In genomic region chr17:64384253-64385186, GRCh38 we compare ENCODE assay signal across 9 cellular contexts. TPM values are rescaled to one million over a fixed set of nuclear protein-coding genes. Genes with fewer than 3 reads are reported as not detected.
DNase-seq lines count a peak whose midpoint lies in the region; ATAC-seq and TF ChIP-seq lines count a peak whose summit lies in the region.
"Had no signal": no experiment of that assay in that cellular context is flagged by ENCODE, and none has a peak within 500 bp of the region (broad histone marks: within the 10 kb centered on the region; RNA-seq: fewer than 3 reads in every experiment).

No MANE protein-coding gene starts in this region.

- H3K79me2 ChIP-seq in smooth muscle cell (ENCODE audit: low read depth) = no peaks in the 10 kb centered on the region

- TF ChIP-seq POLR2A in body of pancreas (IDR thresholded peaks at IDR 0.05) = no peak

- DNase-seq in Right ventricle myocardium superior (peak; percentile 8), Right ventricle myocardium inferior (ENCODE audit: missing footprints) (no peak), ascending aorta (ENCODE audit: low spot score in 2 of 2) (no peak), mesenteric fat pad (ENCODE audit: low spot score) (peak; percentile 24), upper lobe of right lung (peak; percentile 5), smooth muscle cell (lab: John Stamatoyannopoulos, UW; ENCODE audit: unreplicated experiment) (no peak), body of pancreas (no peak)
- DNase-seq in stimulated activated CD4-positive, alpha-beta T cell treated with anti-CD3 and anti-CD28 coated beads, Interleukin-12 subunit alpha, Interleukin-12 subunit beta, amount 100 ng/mL, for 4 hours = no peak
- DNase-seq: pancreas had no signal

- H3K9ac ChIP-seq in smooth muscle cell (ENCODE audit: low read depth) = no peak overlapping the region

- intact Hi-C loops in Right ventricle myocardium superior (cut with DNase I) = no loop called here
- intact Hi-C loops in Right ventricle myocardium inferior (cut with DNase I) = no loop called here
- intact Hi-C loops in ascending aorta (cut with DNase I) = no loop called here
- intact Hi-C loops in upper lobe of right lung (cut with DNase I) = no loop called here
- intact Hi-C loops in body of pancreas (cut with DNase I) = no loop called here

- H3K27ac ChIP-seq in ascending aorta (peak overlapping the region; percentile 49 to 54), upper lobe of right lung (peak overlapping the region; percentile 88), smooth muscle cell (ENCODE audit: low read depth) (no peak overlapping the region), body of pancreas (no peak overlapping the region)

- ATAC-seq in Right ventricle myocardium superior (ENCODE audit: poor library complexity) (no peak), Right ventricle myocardium inferior (no peak), upper lobe of right lung (no peak), body of pancreas (no peak)

- H3K9me3 ChIP-seq in ascending aorta = no peaks in the 10 kb centered on the region
- no peaks in the 10 kb centered on the region for H3K9me3 ChIP-seq in upper lobe of right lung
- H3K9me3 ChIP-seq in smooth muscle cell (replicated peaks; ENCODE audit: low read depth) = no peaks in the 10 kb centered on the region
- H3K9me3 ChIP-seq in body of pancreas = no peaks in the 10 kb centered on the region
- H3K9me3 ChIP-seq: pancreas had no signal

- H4K20me1 ChIP-seq in smooth muscle cell (ENCODE audit: low read depth) = no peaks in the 10 kb centered on the region

- H3K27me3 ChIP-seq in ascending aorta (no peaks in the 10 kb centered on the region), upper lobe of right lung (no peaks in the 10 kb centered on the region), smooth muscle cell (ENCODE audit: low read depth) (no peaks in the 10 kb centered on the region), body of pancreas (no peaks in the 10 kb centered on the region)
- H3K27me3 ChIP-seq: pancreas had no signal

- H3K4me1 ChIP-seq in ascending aorta (peaks cover 3 to 8% of the 10 kb centered on the region in 2 donors), upper lobe of right lung (peaks cover 24% of the 10 kb centered on the region), smooth muscle cell (ENCODE audit: low read depth) (no peaks in the 10 kb centered on the region), body of pancreas (peaks cover 6% of the 10 kb centered on the region)
- H3K4me1 ChIP-seq: pancreas had no signal

- H3K4me3 ChIP-seq in ascending aorta = no peak overlapping the region
- peak overlapping the region; percentile 29 for H3K4me3 ChIP-seq in upper lobe of right lung
- no peak overlapping the region for H3K4me3 ChIP-seq in smooth muscle cell
- H3K4me3 ChIP-seq in body of pancreas = no peak overlapping the region
- H3K4me3 ChIP-seq: pancreas had no signal

- H3K4me2 ChIP-seq in smooth muscle cell = no peak overlapping the region

- H3K36me3 ChIP-seq in ascending aorta = no peaks in the 10 kb centered on the region
- H3K36me3 ChIP-seq in upper lobe of right lung = peaks cover 7% of the 10 kb centered on the region
- no peaks in the 10 kb centered on the region for H3K36me3 ChIP-seq in smooth muscle cell (ENCODE audit: low read depth)
- H3K36me3 ChIP-seq in body of pancreas (replicated peaks in 1 of 2; ENCODE audit: insufficient read depth in 1 of 2, low read depth in 2 of 2) = no peaks in the 10 kb centered on the region
- H3K36me3 ChIP-seq: pancreas had no signal

- H2AFZ ChIP-seq in smooth muscle cell (ENCODE audit: low read depth) = no peak overlapping the region

- 85% methylated on average over 7 of the region's 7 CpGs for WGBS in smooth muscle cell (ENCODE audit: low lambda C conversion rate)
- WGBS in body of pancreas, 2 donors = 57 to 65% methylated on average over 7 of the region's 7 CpGs

- H3F3A ChIP-seq in smooth muscle cell (ENCODE audit: low read depth) = no peaks in the 10 kb centered on the region

- TF ChIP-seq CTCF in ascending aorta (IDR thresholded peaks at IDR 0.05) (no peak), upper lobe of right lung (IDR thresholded peaks at IDR 0.05) (no peak), smooth muscle cell (IDR thresholded peaks at IDR 0.05; ENCODE audit: borderline replicate concordance, insufficient read depth, poor library complexity, severe bottlenecking) (no peak), body of pancreas (IDR thresholded peaks at IDR 0.05) (no peak)

RNA-seq across cellular contexts. Expression of gene PECAM1, which starts 6.1 kb away (rescaled TPM):
- total RNA-seq in Right ventricle myocardium superior = 89.9 TPM
- total RNA-seq in Right ventricle myocardium inferior = 116 TPM
- total RNA-seq in ascending aorta = 325 TPM
- total RNA-seq in mesenteric fat pad = 367 TPM
- total RNA-seq in upper lobe of right lung = 631 TPM
- not detected in 2 replicates for total RNA-seq in smooth muscle cell
- not detected in 2 replicates for polyA plus RNA-seq in smooth muscle cell
- total RNA-seq in body of pancreas = 10 to 100 TPM; 12.5 to 45.4 TPM

Comparison
In these comparisons a context has a peak if more than half of its experiments do, and no peak if none do; other contexts are left out.
1. DNase-seq: peak in Right ventricle myocardium superior (single experiment), mesenteric fat pad (single experiment) and upper lobe of right lung (single experiment); none in Right ventricle myocardium inferior (single experiment), ascending aorta (0 of 2), stimulated activated CD4-positive, alpha-beta T cell treated with anti-CD3 and anti-CD28 coated beads, Interleukin-12 subunit alpha, Interleukin-12 subunit beta, amount 100 ng/mL, for 4 hours (single experiment), smooth muscle cell (single experiment) and body of pancreas (0 of 4).
2. H3K27ac ChIP-seq: peak in ascending aorta (2 of 2) and upper lobe of right lung (single experiment); none in smooth muscle cell (single experiment) and body of pancreas (0 of 4).
3. RNA of gene PECAM1, which starts 6.1 kb away (total RNA-seq): 631 TPM in upper lobe of right lung (single experiment), 367 TPM in mesenteric fat pad (single experiment), 325 TPM in ascending aorta (single experiment), 116 TPM in Right ventricle myocardium inferior (single experiment), 89.9 TPM in Right ventricle myocardium superior (single experiment) and 12.5 to 45.4 TPM in body of pancreas; not detected in smooth muscle cell; every median in the first group is over 10 times any median in the second.